In genomic region chr19:49074869-49075268, GRCh38 we compare ENCODE assay signal across 8 cellular contexts. TPM values are rescaled to one million over a fixed set of nuclear protein-coding genes. Genes with fewer than 3 reads are reported as not detected.
DNase-seq lines count a peak whose midpoint lies in the region; ATAC-seq and TF ChIP-seq lines count a peak whose summit lies in the region.
"Not testable (repeated sequence)": the region's sequence is repeated elsewhere in the genome, so short reads cannot be mapped to it uniquely, and the experiment has no call there.

No MANE protein-coding gene starts in this region.

- intact Hi-C loops in left ventricle myocardium superior (cut with micrococcal nuclease): not testable (repeated sequence)

- in situ Hi-C loops in KBM-7 (cut with MboI; ENCODE audit: low pct_unique_long_range_greater_than_20kb, low sequenced_read_pairs): not testable (repeated sequence)

- TF ChIP-seq CTCF in WI38 (IDR thresholded peaks at IDR 0.05; ENCODE audit: low read depth, low read length) (peak; percentile 60), coronary artery (IDR thresholded peaks at IDR 0.05) (peak; percentile 58), neural crest cell (conservative IDR thresholded peaks at IDR 0.05) (peak; percentile 73), upper lobe of left lung (IDR thresholded peaks at IDR 0.05) (peak; percentile 64 to 85 (median 71))

- TF ChIP-seq POLR2A in upper lobe of left lung (IDR thresholded peaks at IDR 0.05): not testable (repeated sequence)

- not testable (repeated sequence) for H3K36me3 Mint-ChIP-seq in neural crest cell (ENCODE audit: low read depth)

- DNase-seq in DMS79 (lab: John Stamatoyannopoulos, UW) (peak; percentile 55), KBM-7 (peak; percentile 43), NCI-H748 treated with DMSO at 0.1 percent for 48 hours (lab: John Stamatoyannopoulos, UW) (peak; percentile 24), left ventricle myocardium superior (peak; percentile 82), neural crest cell (ENCODE audit: low read depth, low spot score) (peak; percentile 52), upper lobe of left lung (peak in 1 of 2 donors; percentile 77)
- DNase-seq in coronary artery (ENCODE audit: low spot score): not testable (repeated sequence)

- H3K4me1 ChIP-seq in upper lobe of left lung: peaks cover 0 to 17% (median 3%) of the 10 kb centered on the region in 4 donors

- H3K9me3 Mint-ChIP-seq in neural crest cell: not testable (repeated sequence)

- H3K27me3 Mint-ChIP-seq in neural crest cell (ENCODE audit: low read depth): peaks cover 50% of the 10 kb centered on the region

- TF ChIP-seq EP300 in upper lobe of left lung (IDR thresholded peaks at IDR 0.05): not testable (repeated sequence)

- H3K9me3 ChIP-seq in upper lobe of left lung: not testable (repeated sequence)

- WGBS in upper lobe of left lung, 2 donors: 14 to 16% methylated on average over 9 of the region's 9 CpGs

- not testable (repeated sequence) for H3K36me3 ChIP-seq in upper lobe of left lung

- ATAC-seq in left ventricle myocardium superior: peak; percentile 60
- not testable (repeated sequence) for ATAC-seq in upper lobe of left lung (ENCODE audit: low FRiP score in 2 of 2)

- not testable (repeated sequence) for H3K4me3 Mint-ChIP-seq in neural crest cell

- H3K4me3 ChIP-seq in WI38 (ENCODE audit: low read depth, low read length); coronary artery; upper lobe of left lung: not testable (repeated sequence)

- H3K27me3 ChIP-seq in upper lobe of left lung: peaks cover 0 to 30% (median 15%) of the 10 kb centered on the region in 4 donors

- H3K4me1 Mint-ChIP-seq in neural crest cell: not testable (repeated sequence)

- H3K27ac ChIP-seq in coronary artery, upper lobe of left lung: not testable (repeated sequence)

- H3K27ac Mint-ChIP-seq in neural crest cell (ENCODE audit: unreplicated experiment): not testable (repeated sequence)

RNA-seq across cellular contexts. Expression of gene KCNA7, which starts 2.4 kb away (rescaled TPM):
- total RNA-seq in left ventricle myocardium superior (0.42 TPM), neural crest cell (not detected in 2 replicates), upper lobe of left lung (not detected)

RNA-seq across cellular contexts. Expression of gene NTF4, which starts 10.3 kb away (rescaled TPM):
- total RNA-seq in left ventricle myocardium superior (not detected), neural crest cell (not detected in 2 replicates), upper lobe of left lung (10 to 100 TPM in 1 of 6 donors, 1 to 10 TPM in 5; 1.2 to 10.5 (median 4.9) TPM)

RNA-seq across cellular contexts. Expression of gene SNRNP70, which starts 10.4 kb away (rescaled TPM):
- total RNA-seq in left ventricle myocardium superior (139 TPM), neural crest cell (291 and 303 TPM in 2 replicates), upper lobe of left lung (1,000 to 10,000 TPM in 1 of 6 donors, 100 to 1,000 TPM in 5; 147 to 1,500 (median 176) TPM)

RNA-seq across cellular contexts. Expression of gene CGB7, which starts 17.3 kb away (rescaled TPM):
- not detected for total RNA-seq in left ventricle myocardium superior
- total RNA-seq in neural crest cell: not detected in 2 replicates
- total RNA-seq in upper lobe of left lung: 1 to 10 TPM in 1 of 6 donors, under 1 TPM in 5; 0.22 to 5.2 (median 0.55) TPM

RNA-seq across cellular contexts. Expression of gene CGB8, which starts 26.0 kb away (rescaled TPM):
- not detected for total RNA-seq in left ventricle myocardium superior
- total RNA-seq in neural crest cell: not detected in 2 replicates
- total RNA-seq in upper lobe of left lung: not detected
